Comparison of ENCODE assay signal across 1 cellular context in genomic region chr13:52738719-52739467, GRCh38.
TF ChIP-seq lines count a peak whose summit lies in the region.

No MANE protein-coding gene starts in this region.

TF ChIP-seq in GM23338, 12 proteins besides CTCF, POLR2A, EP300 and RAD21 (continued from another document):
- TF ChIP-seq POLR2AphosphoS5 (IDR thresholded peaks at IDR 0.05; ENCODE audit: low read depth), result peak; percentile 57; the same call in 1 of the 2 replicates
- no peak for TF ChIP-seq ZNF462 (CRISPR knock-in tag; IDR thresholded peaks at IDR 0.05)
- TF ChIP-seq ETS1 (IDR thresholded peaks at IDR 0.05), result no peak
- TF ChIP-seq EZH2phosphoT487 (IDR thresholded peaks at IDR 0.05; ENCODE audit: unreplicated experiment), result no peak
